In genomic region chr1:166914111-166914510, GRCh38 we compare ENCODE assay signal across 21 cellular contexts.
"Had no signal": no experiment of that assay in that cellular context is flagged by ENCODE, and none has a peak within 500 bp of the region (broad histone marks: within the 10 kb centered on the region; RNA-seq: fewer than 3 reads in every experiment).

No MANE protein-coding gene starts in this region.

- H3K9me3 ChIP-seq: gastrocnemius medialis, suprapubic skin, transverse colon, vagina had no signal

- H3K9ac ChIP-seq: neural progenitor cell, parathyroid adenoma had no signal

- H3K27ac ChIP-seq: dorsolateral prefrontal cortex, gastrocnemius medialis, neural progenitor cell, parathyroid adenoma, right atrium auricular region, spleen, suprapubic skin, transverse colon, vagina had no signal

- H3K4me1 ChIP-seq: gastrocnemius medialis, parathyroid adenoma, suprapubic skin, vagina had no signal

- ATAC-seq: gastrocnemius medialis; left lobe of liver; sciatic nerve; stimulated activated naive B cell treated with anti-CD40 and anti-IgM and Interleukin-4, amounts not matched to agents 10 μg/mL and 1 μg/mL and 100 μg/mL, for 72 hours; stimulated activated naive CD8-positive, alpha-beta T cell treated with anti-CD3 and anti-CD28 coated beads, Interleukin-15, amount 100 ng/mL, for 72 hours had no signal

- DNase-seq: dorsolateral prefrontal cortex; effector CD4-positive, alpha-beta T cell; foreskin fibroblast; gastrocnemius medialis; head of caudate nucleus; naive B cell; spleen; stimulated activated CD4-positive, alpha-beta T cell treated with anti-CD3 and anti-CD28 coated beads, Interleukin-4, amount 100 ng/mL, for 4 hours; stimulated activated naive B cell treated with anti-CD40 and anti-IgM and Interleukin-4, amounts not matched to agents 10 μg/mL and 1 μg/mL and 100 μg/mL, for 72 hours; stimulated activated naive CD8-positive, alpha-beta T cell treated with anti-CD3 and anti-CD28 coated beads, Interleukin-15, amount 100 ng/mL, for 72 hours; transverse colon had no signal

- H3K27me3 ChIP-seq: dorsolateral prefrontal cortex, right atrium auricular region, vagina had no signal

- H2AFZ ChIP-seq: neural progenitor cell, parathyroid adenoma had no signal

- FAIRE-seq: colon, keratinocyte had no signal

- H3K4me3 ChIP-seq: dorsolateral prefrontal cortex, gastrocnemius medialis, lung, neural progenitor cell, right atrium auricular region, spleen, suprapubic skin, transverse colon, vagina had no signal

- H3K79me2 ChIP-seq: parathyroid adenoma had no signal

- H3K4me2 ChIP-seq: neural progenitor cell had no signal

- H3K36me3 ChIP-seq: gastrocnemius medialis, right atrium auricular region, spleen, suprapubic skin, transverse colon, vagina had no signal
